8 cellular contexts compared by ENCODE assay signal in genomic region chr12:219891-220352, GRCh38. TPM values are rescaled to one million over a fixed set of nuclear protein-coding genes. Genes with fewer than 3 reads are reported as not detected.
DNase-seq lines count a peak whose midpoint lies in the region; ATAC-seq, FAIRE-seq and TF ChIP-seq lines count a peak whose summit lies in the region.

No MANE protein-coding gene starts in this region.

- no peak for TF ChIP-seq EP300 in neural cell (conservative IDR thresholded peaks at IDR 0.05; ENCODE audit: poor library complexity, severe bottlenecking)

- no peak for FAIRE-seq in urothelium cell line (lab: Jason Lieb, UNC)

- H3F3A ChIP-seq in neural cell (ENCODE audit: insufficient read depth, low read length, poor library complexity, severe bottlenecking) = no peaks in the 10 kb centered on the region

- DNase-seq in GM10266 (ENCODE audit: extremely low spot score) (peak; percentile 65), NCI-H82 (lab: John Stamatoyannopoulos, UW) (peak; percentile 86), fibroblast of the aortic adventitia (ENCODE audit: low read depth) (peak; percentile 10), urothelium cell line (ENCODE audit: low spot score) (peak; percentile 69), GOT3 (lab: John Stamatoyannopoulos, UW) (no peak)
- peak; percentile 15 for DNase-seq in activated CD8-positive, alpha-beta memory T cell treated with anti-CD3 and anti-CD28 coated beads, Interleukin-2, amount 50 U/mL, for 24 hours (ENCODE audit: extremely low read depth)

- no peaks in the 10 kb centered on the region for H4K20me1 ChIP-seq in neural cell (ENCODE audit: insufficient read depth)

- no peak overlapping the region for H3K4me3 ChIP-seq in fibroblast of the aortic adventitia (ENCODE audit: low read depth, low read length)
- no peak overlapping the region for H3K4me3 ChIP-seq in neural cell (ENCODE audit: low read length)

- H3K4me2 ChIP-seq in neural cell (ENCODE audit: low read length) = no peak overlapping the region

- TF ChIP-seq RAD21 in neural cell (conservative IDR thresholded peaks at IDR 0.05) = peak; percentile 32

- H2AFZ ChIP-seq in neural cell (ENCODE audit: low read depth, low read length) = no peak overlapping the region

- no peaks in the 10 kb centered on the region for H3K9me3 ChIP-seq in neural cell (ENCODE audit: low read length)

- H3K27me3 ChIP-seq in neural cell (ENCODE audit: insufficient read depth, low read depth, low read length) = no peaks in the 10 kb centered on the region

- no peaks in the 10 kb centered on the region for H3K9me2 ChIP-seq in neural cell (ENCODE audit: insufficient read depth, low read length)

- H3K9ac ChIP-seq in neural cell (ENCODE audit: low read length) = no peak overlapping the region

- H3K36me3 ChIP-seq in neural cell (ENCODE audit: insufficient read depth, low read length) = no peaks in the 10 kb centered on the region

- no peak overlapping the region for H3K27ac ChIP-seq in neural cell (ENCODE audit: low read length)

- peak; percentile 79 for ATAC-seq in HG03103 (IDR thresholded peaks at IDR 0.05; ENCODE audit: low read depth, unreplicated experiment)

- no peaks in the 10 kb centered on the region for H3K79me2 ChIP-seq in neural cell (replicated peaks; ENCODE audit: insufficient read depth, low read length)

- TF ChIP-seq CTCF in GM10266 (IDR thresholded peaks at IDR 0.05; ENCODE audit: control insufficient read depth, insufficient read depth, low read depth, missing control alignments) (peak; percentile 58), fibroblast of the aortic adventitia (IDR thresholded peaks at IDR 0.05; ENCODE audit: insufficient read depth, low read length) (peak; percentile 52), neural cell (IDR thresholded peaks at IDR 0.05; ENCODE audit: poor library complexity, severe bottlenecking) (peak; percentile 45)

TF ChIP-seq in neural cell, 6 proteins besides CTCF, POLR2A, EP300 and RAD21:
- TF ChIP-seq EZH2 (IDR thresholded peaks at IDR 0.05; ENCODE audit: borderline replicate concordance, insufficient read depth, low read length, poor library complexity, severe bottlenecking) = no peak
- peak; percentile 44 for TF ChIP-seq SMC3 (conservative IDR thresholded peaks at IDR 0.05; ENCODE audit: poor library complexity)

RNA-seq across cellular contexts. Expression of gene SLC6A12, which starts 6.0 kb away (rescaled TPM):
- not detected in 2 replicates for total RNA-seq in fibroblast of the aortic adventitia (ENCODE audit: low replicate concordance)
- polyA plus RNA-seq in neural cell = 0.15 and 0.22 TPM in 2 replicates
- polyA minus RNA-seq in neural cell = 1.7 TPM in 1 of 2 replicates, not detected in the other

RNA-seq across cellular contexts. Expression of gene SLC6A13, which starts 42.7 kb away (rescaled TPM):
- total RNA-seq in fibroblast of the aortic adventitia (ENCODE audit: low replicate concordance) = not detected in 2 replicates
- polyA plus RNA-seq in neural cell = 1.4 and 1.6 TPM in 2 replicates
- polyA minus RNA-seq in neural cell = 2.2 TPM in 2 replicates
